Comparison of ENCODE assay signal across 37 cellular contexts in the genomic region with DNA sequence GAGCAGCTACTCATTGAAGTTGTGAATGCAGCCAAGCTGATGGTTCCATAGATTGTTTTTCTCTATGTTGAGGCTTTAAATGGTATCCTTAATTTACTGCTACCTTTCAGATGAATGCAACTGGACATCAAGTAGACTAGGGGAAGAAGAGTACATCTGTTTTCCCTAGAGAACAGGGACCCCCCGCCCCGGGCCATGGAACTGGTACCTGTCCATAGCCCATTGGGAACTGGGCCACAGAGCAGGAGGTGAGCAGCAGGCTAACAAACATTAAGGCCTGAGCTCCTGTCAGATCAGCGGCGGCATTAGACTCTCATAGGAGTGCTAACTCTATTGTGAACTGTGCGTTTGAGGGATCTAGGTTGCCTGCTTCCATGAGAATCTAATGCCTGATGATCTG.
"Had no signal": no experiment of that assay in that cellular context is flagged by ENCODE, and none has a peak within 500 bp of the region (broad histone marks: within the 10 kb centered on the region; RNA-seq: fewer than 3 reads in every experiment).

No MANE protein-coding gene starts in this region.

- H3K27me3 ChIP-seq: adrenal gland, ascending aorta, body of pancreas, brain microvascular endothelial cell, breast epithelium, cardiac muscle cell had no signal

- H3K4me1 ChIP-seq: adrenal gland, ascending aorta, breast epithelium had no signal

- H3K4me1 Mint-ChIP-seq: activated naive CD4-positive, alpha-beta T cell treated with anti-CD3 and anti-CD28 coated beads, Interleukin-2, amount 10 ng/mL, durations not matched to agents 7 days and 5 days; activated naive CD4-positive, alpha-beta T cell treated with anti-CD3 and anti-CD28 coated beads, Interleukin-2, amount 50 U/mL, for 24 hours; activated naive CD8-positive, alpha-beta T cell treated with anti-CD3 and anti-CD28 coated beads for 36 hours; activated naive CD8-positive, alpha-beta T cell treated with anti-CD3 and anti-CD28 coated beads, Interleukin-2, amount 10 ng/mL, durations not matched to agents 7 days and 5 days; activated naive CD8-positive, alpha-beta T cell treated with anti-CD3 and anti-CD28 coated beads, Interleukin-2, amount 50 U/mL, for 24 hours; activated T-helper 17 cell treated with anti-CD3 and anti-CD28 coated beads, Interleukin-2, amount 50 U/mL, for 72 hours had no signal

- H3K9me3 ChIP-seq: adrenal gland, ascending aorta, body of pancreas, breast epithelium had no signal

- H3K36me3 Mint-ChIP-seq: activated naive CD4-positive, alpha-beta T cell treated with anti-CD3 and anti-CD28 coated beads, Interleukin-2, amount 10 ng/mL, durations not matched to agents 7 days and 5 days; activated naive CD4-positive, alpha-beta T cell treated with anti-CD3 and anti-CD28 coated beads, Interleukin-2, amount 50 U/mL, for 24 hours; activated naive CD8-positive, alpha-beta T cell; activated naive CD8-positive, alpha-beta T cell treated with anti-CD3 and anti-CD28 coated beads for 36 hours; activated naive CD8-positive, alpha-beta T cell treated with anti-CD3 and anti-CD28 coated beads, Interleukin-2, amount 10 ng/mL, durations not matched to agents 7 days and 5 days; brain had no signal

- H3K36me3 ChIP-seq: adrenal gland, ascending aorta, brain microvascular endothelial cell, breast epithelium, cardiac muscle cell had no signal

- H3K9me3 Mint-ChIP-seq: activated naive CD4-positive, alpha-beta T cell treated with anti-CD3 and anti-CD28 coated beads for 36 hours; activated naive CD8-positive, alpha-beta T cell treated with anti-CD3 and anti-CD28 coated beads for 36 hours; activated naive CD8-positive, alpha-beta T cell treated with anti-CD3 and anti-CD28 coated beads, Interleukin-2, amount 10 ng/mL, durations not matched to agents 7 days and 5 days; activated naive CD8-positive, alpha-beta T cell treated with anti-CD3 and anti-CD28 coated beads, Interleukin-2, amount 50 U/mL, for 24 hours; activated T-cell treated with anti-CD3 and anti-CD28 coated beads, Interleukin-2, amount 50 U/mL, for 24 hours; activated T-cell treated with anti-CD3 and anti-CD28 coated beads, Interleukin-2, amount 50 U/mL, for 4 hours; activated T-cell treated with anti-CD3 and anti-CD28 coated beads, Interleukin-2, amount 50 U/mL, for 72 hours; activated T-helper 1 cell treated with anti-CD3 and anti-CD28 coated beads, Interleukin-12 subunit alpha, Interleukin-12 subunit beta, Interleukin-2, Interleukin-4 antibody, amounts not matched to agents 30 ng/mL and 10 ng/mL and 1 ng/mL, durations not matched to agents 14 hours and 24 hours and 36 hours; central memory CD8-positive, alpha-beta T cell had no signal

- H3K27me3 Mint-ChIP-seq: activated naive CD4-positive, alpha-beta T cell treated with anti-CD3 and anti-CD28 coated beads, Interleukin-2, amount 10 ng/mL, durations not matched to agents 7 days and 5 days; activated naive CD4-positive, alpha-beta T cell treated with anti-CD3 and anti-CD28 coated beads, Interleukin-2, amount 50 U/mL, for 24 hours; activated naive CD8-positive, alpha-beta T cell treated with anti-CD3 and anti-CD28 coated beads for 36 hours; activated naive CD8-positive, alpha-beta T cell treated with anti-CD3 and anti-CD28 coated beads, Interleukin-2, amount 10 ng/mL, durations not matched to agents 7 days and 5 days; activated naive CD8-positive, alpha-beta T cell treated with anti-CD3 and anti-CD28 coated beads, Interleukin-2, amount 50 U/mL, for 24 hours; brain had no signal

- H3K4me3 Mint-ChIP-seq: activated naive CD4-positive, alpha-beta T cell treated with anti-CD3 and anti-CD28 coated beads for 36 hours; activated naive CD4-positive, alpha-beta T cell treated with anti-CD3 and anti-CD28 coated beads, Interleukin-2, amount 10 ng/mL, durations not matched to agents 7 days and 5 days; activated naive CD4-positive, alpha-beta T cell treated with anti-CD3 and anti-CD28 coated beads, Interleukin-2, amount 50 U/mL, for 24 hours; activated naive CD8-positive, alpha-beta T cell; activated naive CD8-positive, alpha-beta T cell treated with anti-CD3 and anti-CD28 coated beads for 36 hours; activated naive CD8-positive, alpha-beta T cell treated with anti-CD3 and anti-CD28 coated beads, Interleukin-2, amount 10 ng/mL, durations not matched to agents 7 days and 5 days; activated naive CD8-positive, alpha-beta T cell treated with anti-CD3 and anti-CD28 coated beads, Interleukin-2, amount 50 U/mL, for 24 hours; activated T-cell treated with anti-CD3 and anti-CD28 coated beads, Interleukin-2, amount 50 U/mL, for 24 hours; activated T-cell treated with anti-CD3 and anti-CD28 coated beads, Interleukin-2, amount 50 U/mL, for 4 hours; activated T-cell treated with anti-CD3 and anti-CD28 coated beads, Interleukin-2, amount 50 U/mL, for 72 hours; activated T-helper 1 cell treated with anti-CD3 and anti-CD28 coated beads, Interleukin-12 subunit alpha, Interleukin-12 subunit beta, Interleukin-2, Interleukin-4 antibody, amounts not matched to agents 30 ng/mL and 10 ng/mL and 1 ng/mL, durations not matched to agents 14 hours and 24 hours and 36 hours; activated T-helper 17 cell treated with anti-CD3 and anti-CD28 coated beads, Interleukin-2, amount 50 U/mL, for 72 hours; brain; central memory CD8-positive, alpha-beta T cell had no signal

- DNase-seq: activated effector memory CD4-positive, alpha-beta T cell treated with anti-CD3 and anti-CD28 coated beads, Interleukin-2, amount 50 U/mL, for 16 hours; activated effector memory CD4-positive, alpha-beta T cell treated with Interleukin-2 at 50 U/mL for 16 hours; activated gamma-delta T cell; activated gamma-delta T cell treated with Interleukin-2 at 50 U/mL for 16 hours; activated naive CD4-positive, alpha-beta T cell; activated naive CD4-positive, alpha-beta T cell treated with anti-CD3 and anti-CD28 coated beads for 36 hours; activated naive CD4-positive, alpha-beta T cell treated with anti-CD3 and anti-CD28 coated beads, Interleukin-2, amount 10 ng/mL, durations not matched to agents 7 days and 5 days; activated naive CD4-positive, alpha-beta T cell treated with anti-CD3 and anti-CD28 coated beads, Interleukin-2, amount 50 U/mL, for 16 hours; activated naive CD4-positive, alpha-beta T cell treated with Interleukin-2 at 50 U/mL for 16 hours; activated naive CD8-positive, alpha-beta T cell treated with anti-CD3 and anti-CD28 coated beads for 36 hours; activated naive CD8-positive, alpha-beta T cell treated with anti-CD3 and anti-CD28 coated beads, Interleukin-2, amount 10 ng/mL, durations not matched to agents 7 days and 5 days; activated naive CD8-positive, alpha-beta T cell treated with anti-CD3 and anti-CD28 coated beads, Interleukin-2, amount 50 U/mL, for 24 hours; activated T-cell treated with anti-CD3 and anti-CD28 coated beads, Interleukin-2, amount 50 U/mL, for 1 hour; activated T-cell treated with anti-CD3 and anti-CD28 coated beads, Interleukin-2, amount 50 U/mL, for 24 hours; activated T-cell treated with anti-CD3 and anti-CD28 coated beads, Interleukin-2, amount 50 U/mL, for 4 hours; activated T-cell treated with anti-CD3 and anti-CD28 coated beads, Interleukin-2, amount 50 U/mL, for 48 hours; activated T-cell treated with anti-CD3 and anti-CD28 coated beads, Interleukin-2, amount 50 U/mL, for 72 hours; adrenal gland; amniotic stem cell; amygdala; anterior cingulate cortex; aorta; body of pancreas; brain microvascular endothelial cell; central memory CD4-positive, alpha-beta T cell; cerebellar nuclear complex had no signal

- H3K27ac Mint-ChIP-seq: activated naive CD4-positive, alpha-beta T cell treated with anti-CD3 and anti-CD28 coated beads for 36 hours; activated naive CD4-positive, alpha-beta T cell treated with anti-CD3 and anti-CD28 coated beads, Interleukin-2, amount 10 ng/mL, durations not matched to agents 7 days and 5 days; activated naive CD4-positive, alpha-beta T cell treated with anti-CD3 and anti-CD28 coated beads, Interleukin-2, amount 50 U/mL, for 24 hours; activated naive CD4-positive, alpha-beta T cell treated with anti-CD3 and anti-CD28 coated beads, Interleukin-2, amount 50 U/mL, for 72 hours; activated naive CD8-positive, alpha-beta T cell; activated naive CD8-positive, alpha-beta T cell treated with anti-CD3 and anti-CD28 coated beads for 36 hours; activated naive CD8-positive, alpha-beta T cell treated with anti-CD3 and anti-CD28 coated beads, Interleukin-2, amount 10 ng/mL, durations not matched to agents 7 days and 5 days; activated naive CD8-positive, alpha-beta T cell treated with anti-CD3 and anti-CD28 coated beads, Interleukin-2, amount 50 U/mL, for 24 hours; activated T-cell treated with anti-CD3 and anti-CD28 coated beads, Interleukin-2, amount 50 U/mL, for 24 hours; activated T-cell treated with anti-CD3 and anti-CD28 coated beads, Interleukin-2, amount 50 U/mL, for 72 hours; activated T-helper 1 cell treated with anti-CD3 and anti-CD28 coated beads, Interleukin-12 subunit alpha, Interleukin-12 subunit beta, Interleukin-2, Interleukin-4 antibody, amounts not matched to agents 30 ng/mL and 10 ng/mL and 1 ng/mL, durations not matched to agents 14 hours and 24 hours and 36 hours; activated T-helper 17 cell treated with anti-CD3 and anti-CD28 coated beads, Interleukin-2, amount 50 U/mL, for 72 hours; activated T-helper 2 cell treated with anti-CD3 and anti-CD28 coated beads, Interferon-gamma antibody, Interleukin-2, Interleukin-4, amounts not matched to agents 10 μg/mL and 5 μg/mL and 100 μg/mL, durations not matched to agents 14 hours and 24 hours and 36 hours; brain had no signal

- ATAC-seq: activated naive CD4-positive, alpha-beta T cell treated with anti-CD3 and anti-CD28 coated beads, Interleukin-2, amount 50 U/mL, for 72 hours; activated naive CD8-positive, alpha-beta T cell treated with anti-CD3 and anti-CD28 coated beads, Interleukin-2, amount 50 U/mL, for 24 hours; activated T-cell treated with anti-CD3 and anti-CD28 coated beads, Interleukin-2, amount 50 U/mL, for 4 hours; activated T-cell treated with anti-CD3 and anti-CD28 coated beads, Interleukin-2, amount 50 U/mL, for 72 hours; activated T-helper 17 cell treated with anti-CD3 and anti-CD28 coated beads, Interleukin-2, amount 50 U/mL, for 72 hours; body of pancreas had no signal

- H3K4me3 ChIP-seq: adrenal gland, ascending aorta, body of pancreas, breast epithelium, cardiac muscle cell had no signal

- H3K27ac ChIP-seq: adrenal gland, ascending aorta, body of pancreas, brain microvascular endothelial cell, breast epithelium, cardiac muscle cell had no signal
